In the genomic region with DNA sequence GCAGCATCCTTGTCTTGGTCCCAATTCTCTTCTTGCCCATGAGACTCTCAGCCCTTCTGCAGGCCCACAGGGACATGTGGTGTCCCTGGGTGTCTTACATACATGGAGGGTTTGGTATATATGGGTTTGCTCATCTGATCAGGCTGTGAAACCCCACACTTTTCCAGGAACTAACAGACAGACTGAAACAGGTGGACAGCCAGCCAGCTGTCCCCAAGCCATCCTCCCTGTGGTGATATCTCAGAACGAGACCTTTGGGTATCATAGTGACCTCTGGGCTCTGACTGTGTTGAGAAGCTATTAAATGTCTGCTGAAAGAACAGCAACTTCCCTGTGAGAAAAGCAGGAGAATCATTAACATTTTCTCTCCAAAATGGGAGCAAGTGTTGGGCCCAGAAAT, we compare ENCODE assay signal across 24 cellular contexts.
DNase-seq lines count a peak whose midpoint lies in the region; ATAC-seq and TF ChIP-seq lines count a peak whose summit lies in the region.
"Had no signal": no experiment of that assay in that cellular context is flagged by ENCODE, and none has a peak within 500 bp of the region (broad histone marks: within the 10 kb centered on the region; RNA-seq: fewer than 3 reads in every experiment).

No MANE protein-coding gene starts in this region.

- no peak overlapping the region for H3K4me2 ChIP-seq in mammary epithelial cell (ENCODE audit: insufficient read depth, low read depth, low read length)
- H3K4me2 ChIP-seq in MM.1S (ENCODE audit: low read depth, low read length), result peak overlapping the region; percentile 78; the same call in 1 of the 2 replicates
- no peak overlapping the region for H3K4me2 ChIP-seq in hepatocyte
- H3K4me2 ChIP-seq: GM23338, neural progenitor cell had no signal

- H2AFZ ChIP-seq in mammary epithelial cell (ENCODE audit: low read depth, low read length), result no peak overlapping the region
- peak overlapping the region; percentile 67; the same call in 1 of the 2 replicates for H2AFZ ChIP-seq in MM.1S (ENCODE audit: low read length)
- H2AFZ ChIP-seq in hepatocyte, result no peak overlapping the region
- H2AFZ ChIP-seq: GM23338, neural progenitor cell had no signal

- TF ChIP-seq POLR2A in vagina (IDR thresholded peaks at IDR 0.05), result no peak

- peaks cover 83% of the 10 kb centered on the region for H3K27me3 Mint-ChIP-seq in MCF 10A (ENCODE audit: insufficient read depth, unreplicated experiment)
- no peaks in the 10 kb centered on the region for H3K27me3 Mint-ChIP-seq in central memory CD8-positive, alpha-beta T cell
- H3K27me3 Mint-ChIP-seq: activated CD4-positive, alpha-beta T cell treated with anti-CD3 and anti-CD28 coated beads for 36 hours had no signal

- no peaks in the 10 kb centered on the region for H3F3A ChIP-seq in MM.1S (ENCODE audit: insufficient read depth, low read length)

- ATAC-seq in central memory CD8-positive, alpha-beta T cell (replicated peaks; ENCODE audit: extremely low read depth, poor library complexity, severe bottlenecking), result no peak
- ATAC-seq: GM23338, right cardiac atrium had no signal

- H3K9ac ChIP-seq in mammary epithelial cell (ENCODE audit: insufficient read depth, low read length) (no peak overlapping the region), MM.1S (ENCODE audit: low read length) (no peak overlapping the region)
- H3K9ac ChIP-seq: neural progenitor cell had no signal

- peak overlapping the region; percentile 56 for H3K4me3 Mint-ChIP-seq in MCF 10A (ENCODE audit: unreplicated experiment)
- peak overlapping the region; percentile 74 for H3K4me3 Mint-ChIP-seq in central memory CD8-positive, alpha-beta T cell
- H3K4me3 Mint-ChIP-seq: dendritic cell treated with granulocyte-macrophage colony-stimulating factor and Interleukin-4, amounts not matched to agents 40 ng/mL and 50 ng/mL, for 4 days; GM23338; neural progenitor cell had no signal

- H3K36me3 ChIP-seq in mammary epithelial cell (ENCODE audit: insufficient read depth, low read length) (no peaks in the 10 kb centered on the region), MM.1S (replicated peaks; ENCODE audit: insufficient read depth, low read length) (no peaks in the 10 kb centered on the region), hepatocyte (replicated peaks; ENCODE audit: insufficient read depth, low read depth) (no peaks in the 10 kb centered on the region), vagina (no peaks in the 10 kb centered on the region)
- H3K36me3 ChIP-seq: ascending aorta, neural progenitor cell, SJSA1 had no signal

- H3K4me3 ChIP-seq in mammary epithelial cell (replicated peaks in 1 of 3; ENCODE audit: insufficient read depth in 1 of 3, low read depth in 2 of 3, low read length in 3 of 3) (no peak overlapping the region), MM.1S (ENCODE audit: low read length) (peak overlapping the region; percentile 63), hepatocyte (no peak overlapping the region), vagina (no peak overlapping the region)
- H3K4me3 ChIP-seq: ascending aorta, GM23338, neural progenitor cell had no signal

- H3K4me1 ChIP-seq in mammary epithelial cell (ENCODE audit: insufficient read depth, low read length), result no peaks in the 10 kb centered on the region
- H3K4me1 ChIP-seq in MM.1S (ENCODE audit: low read length), result no peaks in the 10 kb centered on the region
- no peaks in the 10 kb centered on the region for H3K4me1 ChIP-seq in hepatocyte (ENCODE audit: insufficient read depth)
- no peaks in the 10 kb centered on the region for H3K4me1 ChIP-seq in vagina
- H3K4me1 ChIP-seq: ascending aorta, neural progenitor cell, SJSA1 had no signal

- no TSS peak for BruUV-seq in MCF 10A (replicated peaks; lab: Mats Ljungman, UMichigan)
- BruUV-seq in mammary epithelial cell (replicated peaks; lab: Mats Ljungman, UMichigan), result no TSS peak

- H3K27ac ChIP-seq in mammary epithelial cell (ENCODE audit: insufficient read depth, low read depth, low read length) (no peak overlapping the region), MM.1S (ENCODE audit: low read length) (no peak overlapping the region), hepatocyte (no peak overlapping the region), vagina (no peak overlapping the region)
- H3K27ac ChIP-seq: ascending aorta, neural progenitor cell, SJSA1 had no signal

- H3K79me2 ChIP-seq in mammary epithelial cell (ENCODE audit: insufficient read depth, low read length) (no peaks in the 10 kb centered on the region), MM.1S (ENCODE audit: low read length) (no peaks in the 10 kb centered on the region), hepatocyte (no peaks in the 10 kb centered on the region)

- H3K9me3 ChIP-seq in mammary epithelial cell (replicated peaks; ENCODE audit: insufficient read depth, low read length), result no peaks in the 10 kb centered on the region
- no peaks in the 10 kb centered on the region for H3K9me3 ChIP-seq in MM.1S (replicated peaks; ENCODE audit: insufficient read depth, low read length)
- no peaks in the 10 kb centered on the region for H3K9me3 ChIP-seq in hepatocyte (ENCODE audit: low read depth)
- no peaks in the 10 kb centered on the region for H3K9me3 ChIP-seq in vagina
- H3K9me3 ChIP-seq: ascending aorta, SJSA1 had no signal

- dilution Hi-C loops in mammary epithelial cell (cut with HindIII; ENCODE audit: low sequenced_read_pairs), result no loop called here

- intact Hi-C loops in MCF 10A (cut with micrococcal nuclease), result no loop called here
- intact Hi-C loops in mammary epithelial cell (cut with micrococcal nuclease), result no loop called here
- intact Hi-C loops in vagina (cut with DNase I), result no loop called here

- in situ Hi-C loops in mammary epithelial cell (cut with MboI; ENCODE audit: low sequenced_read_pairs in 2 of 2), result no loop called here

- POLR2A ChIA-PET in MCF 10A (lab: Yijun Ruan, JAX), result no interaction called here

- DNase-seq in MCF 10A (ENCODE audit: unreplicated experiment) (no peak), mammary epithelial cell (no peak), MM.1S (no peak), hepatocyte (ENCODE audit: low spot score) (no peak), vagina (ENCODE audit: extremely low spot score in 2 of 2) (no peak), middle frontal gyrus (ENCODE audit: extremely low spot score, low spot score) (no peak)
- DNase-seq in central memory CD8-positive, alpha-beta T cell (ENCODE audit: low spot score in 2 of 2), result no peak
- DNase-seq: caudate nucleus, DMS153, HFFc6, midbrain, NCI-H1436, NCI-H2171, NCI-H524 treated with DMSO at 0.1 percent for 48 hours, right cardiac atrium had no signal

- H3K4me1 Mint-ChIP-seq in MCF 10A (ENCODE audit: insufficient read depth, unreplicated experiment), result no peaks in the 10 kb centered on the region
- H3K4me1 Mint-ChIP-seq in central memory CD8-positive, alpha-beta T cell, result peaks cover 18% of the 10 kb centered on the region
- H3K4me1 Mint-ChIP-seq: GM23338 had no signal

- WGBS in mammary epithelial cell (ENCODE audit: low coverage, missing lambda C conversion rate), result 71% methylated on average over 1 of the region's 1 CpG
- 56% methylated on average over 1 of the region's 1 CpG for WGBS in hepatocyte (ENCODE audit: low lambda C conversion rate, missing lambda C conversion rate)

- CTCF ChIA-PET in MCF 10A (lab: Yijun Ruan, JAX) (interaction anchor here (0.7 to 1.1 kb wide), 2 partner anchors 11 to 241 kb away, joined by 3 read pairs; no protein-coding TSS in a partner anchor), mammary epithelial cell (lab: Charles Lee; ENCODE audit: low non-redundant PET) (no interaction called here)

- peaks cover 2% of the 10 kb centered on the region for H3K27me3 ChIP-seq in mammary epithelial cell (ENCODE audit: insufficient read depth, low read length)
- no peaks in the 10 kb centered on the region for H3K27me3 ChIP-seq in MM.1S (replicated peaks; ENCODE audit: insufficient read depth, low read length)
- peaks cover 19% of the 10 kb centered on the region for H3K27me3 ChIP-seq in hepatocyte
- no peaks in the 10 kb centered on the region for H3K27me3 ChIP-seq in vagina
- H3K27me3 ChIP-seq: ascending aorta, neural progenitor cell, SJSA1 had no signal

- H3K27ac Mint-ChIP-seq in MCF 10A (ENCODE audit: low read depth, unreplicated experiment), result peak overlapping the region; percentile 14
- peak overlapping the region; percentile 39 for H3K27ac Mint-ChIP-seq in central memory CD8-positive, alpha-beta T cell (ENCODE audit: low read depth)
- H3K27ac Mint-ChIP-seq: activated CD4-positive, alpha-beta T cell treated with anti-CD3 and anti-CD28 coated beads for 36 hours; dendritic cell treated with granulocyte-macrophage colony-stimulating factor and Interleukin-4, amounts not matched to agents 40 ng/mL and 50 ng/mL, for 4 days; GM23338; HFFc6; IgD-negative memory B cell; stimulated activated naive CD8-positive, alpha-beta T cell treated with anti-CD3 and anti-CD28 coated beads, Interleukin-15, Interleukin-2, amounts not matched to agents 100 ng/mL and 50 ng/mL, for 24 hours; T-helper 1 cell treated with Interleukin-12 subunit alpha and Interleukin-12 subunit beta and Interleukin-4 antibody, amounts not matched to agents 30 μg/mL and 1 μg/mL, for 36 hours had no signal

- no peaks in the 10 kb centered on the region for H3K9me2 ChIP-seq in MM.1S (replicated peaks; ENCODE audit: insufficient read depth, low read length)
- H3K9me2 ChIP-seq in hepatocyte (replicated peaks; ENCODE audit: insufficient read depth), result no peaks in the 10 kb centered on the region

- no peaks in the 10 kb centered on the region for H3K9me3 Mint-ChIP-seq in MCF 10A (ENCODE audit: unreplicated experiment)
- no peaks in the 10 kb centered on the region for H3K9me3 Mint-ChIP-seq in central memory CD8-positive, alpha-beta T cell
- H3K9me3 Mint-ChIP-seq: dendritic cell treated with granulocyte-macrophage colony-stimulating factor and Interleukin-4, amounts not matched to agents 40 ng/mL and 50 ng/mL, for 4 days; GM23338; HFFc6; neural progenitor cell; stimulated activated naive CD8-positive, alpha-beta T cell treated with anti-CD3 and anti-CD28 coated beads, Interleukin-15, Interleukin-2, amounts not matched to agents 100 ng/mL and 50 ng/mL, for 24 hours had no signal

- H3K36me3 Mint-ChIP-seq in MCF 10A (ENCODE audit: insufficient read depth, unreplicated experiment), result no peaks in the 10 kb centered on the region
- no peaks in the 10 kb centered on the region for H3K36me3 Mint-ChIP-seq in central memory CD8-positive, alpha-beta T cell (ENCODE audit: insufficient read depth)
- H3K36me3 Mint-ChIP-seq: IgD-negative memory B cell, neural progenitor cell had no signal

- TF ChIP-seq CTCF in MCF 10A (IDR thresholded peaks at IDR 0.05; ENCODE audit: unreplicated experiment) (no peak), mammary epithelial cell (conservative IDR thresholded peaks at IDR 0.05 in 1 of 2, IDR thresholded peaks at IDR 0.05 in 1 of 2; ENCODE audit: extremely low read depth in 1 of 2, insufficient read depth in 1 of 2, low read depth in 1 of 2, low read length in 2 of 2) (no peak), MM.1S (IDR thresholded peaks at IDR 0.05; ENCODE audit: low read length) (no peak), hepatocyte (IDR thresholded peaks at IDR 0.05; ENCODE audit: poor library complexity) (no peak), vagina (IDR thresholded peaks at IDR 0.05) (no peak)

- H4K20me1 ChIP-seq in mammary epithelial cell (ENCODE audit: insufficient read depth, low read length) (no peaks in the 10 kb centered on the region), MM.1S (ENCODE audit: insufficient read depth, low read length) (no peaks in the 10 kb centered on the region), hepatocyte (ENCODE audit: insufficient read depth, poor library complexity, severe bottlenecking) (no peaks in the 10 kb centered on the region)
